Comparison of ENCODE assay signal across 8 cellular contexts in genomic region chr15:82365692-82366323, GRCh38. TPM values are rescaled to one million over a fixed set of nuclear protein-coding genes. Genes with fewer than 3 reads are reported as not detected.
DNase-seq lines count a peak whose midpoint lies in the region; ATAC-seq and TF ChIP-seq lines count a peak whose summit lies in the region.
"Not testable (repeated sequence)": the region's sequence is repeated elsewhere in the genome, so short reads cannot be mapped to it uniquely, and the experiment has no call there.

No MANE protein-coding gene starts in this region.

- not testable (repeated sequence) for H3K27me3 ChIP-seq in gastroesophageal sphincter, stomach

- not testable (repeated sequence) for H3K4me1 Mint-ChIP-seq in osteocyte (ENCODE audit: unreplicated experiment)

- not testable (repeated sequence) for H3K27me3 Mint-ChIP-seq in osteocyte (ENCODE audit: unreplicated experiment)

- H3K27ac Mint-ChIP-seq in activated naive CD4-positive, alpha-beta T cell treated with anti-CD3 and anti-CD28 coated beads, Interleukin-2, amount 50 U/mL, for 72 hours; osteocyte (ENCODE audit: unreplicated experiment): not testable (repeated sequence)

- peak; percentile 5 to 45 for DNase-seq in activated CD4-positive, alpha-beta T cell treated with anti-CD3 and anti-CD28 coated beads for 24 hours (ENCODE audit: low read depth in 2 of 2)
- DNase-seq in activated naive CD4-positive, alpha-beta T cell treated with anti-CD3 and anti-CD28 coated beads, Interleukin-2, amount 50 U/mL, for 72 hours (ENCODE audit: low spot score in 2 of 2), result peak in 1 of 2 donors; percentile 50
- not testable (repeated sequence) for DNase-seq in osteocyte (ENCODE audit: extremely low spot score, unreplicated experiment)
- peak; percentile 34 for DNase-seq in stomach

- not testable (repeated sequence) for TF ChIP-seq EP300 in gastroesophageal sphincter (IDR thresholded peaks at IDR 0.05); stomach (IDR thresholded peaks at IDR 0.05)

- peak; percentile 29; the same call in 1 of the 3 replicates for TF ChIP-seq CTCF in GM12872 (IDR thresholded peaks at IDR 0.05; ENCODE audit: insufficient read depth, low read depth, low read length)
- TF ChIP-seq CTCF in gastroesophageal sphincter (IDR thresholded peaks at IDR 0.05), result peak in 1 of 4 experiments; percentile 33
- TF ChIP-seq CTCF in osteocyte (IDR thresholded peaks at IDR 0.05), result peak; percentile 49
- peak in 1 of 7 experiments; percentile 31 for TF ChIP-seq CTCF in stomach (IDR thresholded peaks at IDR 0.05)

- intact Hi-C loops in stomach (cut with DNase I; ENCODE audit: low total_unique reads), result not testable (repeated sequence)

- not testable (repeated sequence) for H3K36me3 Mint-ChIP-seq in activated naive CD4-positive, alpha-beta T cell treated with anti-CD3 and anti-CD28 coated beads, Interleukin-2, amount 50 U/mL, for 72 hours; osteocyte (ENCODE audit: unreplicated experiment)

- WGBS in gastroesophageal sphincter (ENCODE audit: low coverage in 1 of 2), 2 donors, result 0% methylated on average over 1 of the region's 6 CpGs; no CpG with 5 or more reads in 1 of the 2 donors
- 0 to 14% (median 0%) methylated on average over 1 to 3 of the region's 6 CpGs for WGBS in stomach, 5 donors

- not testable (repeated sequence) for H3K9me3 Mint-ChIP-seq in activated naive CD4-positive, alpha-beta T cell treated with anti-CD3 and anti-CD28 coated beads, Interleukin-2, amount 50 U/mL, for 72 hours; osteocyte (ENCODE audit: unreplicated experiment)

- TF ChIP-seq POLR2A in gastroesophageal sphincter (IDR thresholded peaks at IDR 0.05); stomach (IDR thresholded peaks at IDR 0.05): not testable (repeated sequence)

- H3K4me1 ChIP-seq in gastroesophageal sphincter, stomach: not testable (repeated sequence)

- not testable (repeated sequence) for H3K27ac ChIP-seq in gastroesophageal sphincter, stomach

- not testable (repeated sequence) for H3K9me3 ChIP-seq in gastroesophageal sphincter, stomach

- not testable (repeated sequence) for H3K4me3 Mint-ChIP-seq in osteocyte (ENCODE audit: unreplicated experiment)

- ATAC-seq in GM21447 (IDR thresholded peaks at IDR 0.05; ENCODE audit: unreplicated experiment) (peak; percentile 94), HG03159 (IDR thresholded peaks at IDR 0.05; ENCODE audit: unreplicated experiment) (peak; percentile 79), gastroesophageal sphincter (peak; percentile 76)
- peak; percentile 96 to 99 for ATAC-seq in activated naive CD4-positive, alpha-beta T cell treated with anti-CD3 and anti-CD28 coated beads, Interleukin-2, amount 50 U/mL, for 72 hours

- H3K4me3 ChIP-seq in gastroesophageal sphincter, stomach: not testable (repeated sequence)

- not testable (repeated sequence) for H3K36me3 ChIP-seq in gastroesophageal sphincter, stomach

RNA-seq across cellular contexts. Expression of gene GOLGA6L10, which starts 16.5 kb away (rescaled TPM):
- total RNA-seq in activated naive CD4-positive, alpha-beta T cell treated with anti-CD3 and anti-CD28 coated beads, Interleukin-2, amount 50 U/mL, for 72 hours, result 1 to 10 TPM in 1 of 2 donors, under 1 TPM in 1; 0.57 to 1.8 TPM
- total RNA-seq in gastroesophageal sphincter, result 1 to 10 TPM in 1 of 4 donors, under 1 TPM in 3; 0.15 to 1.2 (median 0.87) TPM
- total RNA-seq in osteocyte, result 1.6 and 2.9 TPM in 2 replicates
- total RNA-seq in stomach, result 10 to 100 TPM in 2 of 5 donors, 1 to 10 TPM in 2, not detected in 1; 1.0 to 11.6 (median 6.3) TPM
- 1 to 10 TPM; 1.7 to 4.4 (median 2.1) TPM for polyA plus RNA-seq in stomach
